In genomic region chr11:35347921-35348331, GRCh38 we compare ENCODE assay signal across 14 cellular contexts.
A peak's percentile ranks its signal among the peaks of the same experiment; 100 is the strongest.
DNase-seq lines count a peak whose midpoint lies in the region; ATAC-seq and TF ChIP-seq lines count a peak whose summit lies in the region.
"Had no signal": no experiment of that assay in that cellular context is flagged by ENCODE, and none has a peak within 500 bp of the region (broad histone marks: within the 10 kb centered on the region; RNA-seq: fewer than 3 reads in every experiment).

No MANE protein-coding gene starts in this region.

- no peak for TF ChIP-seq CTCF in CD14-positive monocyte (IDR thresholded peaks at IDR 0.05)

- intact Hi-C loops in CD14-positive monocyte (cut with micrococcal nuclease), result loop anchor here in 1 of 2 donors (5.0 kb wide), 1 partner anchor 44 kb away; no protein-coding TSS in a partner anchor

- H3K4me1 Mint-ChIP-seq in CD14-positive monocyte, result peaks cover 62% of the 10 kb centered on the region

- DNase-seq in CD14-positive monocyte (ENCODE audit: low spot score) (no peak), M059J (ENCODE audit: low read depth) (peak; percentile 44), dedifferentiated amniotic fluid mesenchymal stem cell (ENCODE audit: extremely low spot score) (peak; percentile 85), mucosa of gallbladder (ENCODE audit: low spot score) (peak; percentile 34), hippocampal formation (lab: John Stamatoyannopoulos, UW) (no peak)
- no peak for DNase-seq in stimulated activated CD4-positive, alpha-beta T cell treated with anti-CD3 and anti-CD28 coated beads, Interleukin-15, amount 100 ng/mL, for 24 hours
- DNase-seq: activated CD4-positive, alpha-beta T cell treated with anti-CD3 and anti-CD28 coated beads for 36 hours; kidney; NCI-H1694 treated with DMSO at 0.1 percent for 48 hours; NCI-H526; Peyer's patch; stimulated activated CD8-positive, alpha-beta memory T cell treated with anti-CD3 and anti-CD28 coated beads, Interleukin-4, amount 100 ng/mL, for 48 hours; T-helper 2 cell had no signal

- peaks cover 0 to 5% of the 10 kb centered on the region in 2 donors for H3K36me3 Mint-ChIP-seq in CD14-positive monocyte

- no peak for ATAC-seq in HG03135 (IDR thresholded peaks at IDR 0.05; ENCODE audit: unreplicated experiment)
- ATAC-seq: activated CD4-positive, alpha-beta T cell treated with anti-CD3 and anti-CD28 coated beads for 36 hours had no signal

- peak overlapping the region in 4 of 7 donors; percentile 3 to 25 (median 16) for H3K27ac Mint-ChIP-seq in CD14-positive monocyte
- H3K27ac Mint-ChIP-seq: activated CD4-positive, alpha-beta T cell treated with anti-CD3 and anti-CD28 coated beads for 36 hours had no signal

- peaks cover 0 to 4% (median 1%) of the 10 kb centered on the region in 3 donors for H3K27me3 Mint-ChIP-seq in CD14-positive monocyte (ENCODE audit: low read depth in 3 of 3)
- H3K27me3 Mint-ChIP-seq: activated CD4-positive, alpha-beta T cell treated with anti-CD3 and anti-CD28 coated beads for 36 hours had no signal

- H3K4me3 Mint-ChIP-seq in CD14-positive monocyte, result no peak overlapping the region
- H3K4me3 Mint-ChIP-seq: activated CD4-positive, alpha-beta T cell treated with anti-CD3 and anti-CD28 coated beads for 36 hours had no signal

- peaks cover 0 to 4% (median 0%) of the 10 kb centered on the region in 7 donors for H3K9me3 Mint-ChIP-seq in CD14-positive monocyte

Comparison
In these comparisons a context has a peak if more than half of its experiments do, and no peak if none do; other contexts are left out.
1. DNase-seq: peak in M059J (single experiment), dedifferentiated amniotic fluid mesenchymal stem cell (single experiment) and mucosa of gallbladder (single experiment); none in CD14-positive monocyte (single experiment), hippocampal formation (0 of 2) and stimulated activated CD4-positive, alpha-beta T cell treated with anti-CD3 and anti-CD28 coated beads, Interleukin-15, amount 100 ng/mL, for 24 hours (single experiment).